Comparison of ENCODE assay signal across 8 cellular contexts in the genomic region with DNA sequence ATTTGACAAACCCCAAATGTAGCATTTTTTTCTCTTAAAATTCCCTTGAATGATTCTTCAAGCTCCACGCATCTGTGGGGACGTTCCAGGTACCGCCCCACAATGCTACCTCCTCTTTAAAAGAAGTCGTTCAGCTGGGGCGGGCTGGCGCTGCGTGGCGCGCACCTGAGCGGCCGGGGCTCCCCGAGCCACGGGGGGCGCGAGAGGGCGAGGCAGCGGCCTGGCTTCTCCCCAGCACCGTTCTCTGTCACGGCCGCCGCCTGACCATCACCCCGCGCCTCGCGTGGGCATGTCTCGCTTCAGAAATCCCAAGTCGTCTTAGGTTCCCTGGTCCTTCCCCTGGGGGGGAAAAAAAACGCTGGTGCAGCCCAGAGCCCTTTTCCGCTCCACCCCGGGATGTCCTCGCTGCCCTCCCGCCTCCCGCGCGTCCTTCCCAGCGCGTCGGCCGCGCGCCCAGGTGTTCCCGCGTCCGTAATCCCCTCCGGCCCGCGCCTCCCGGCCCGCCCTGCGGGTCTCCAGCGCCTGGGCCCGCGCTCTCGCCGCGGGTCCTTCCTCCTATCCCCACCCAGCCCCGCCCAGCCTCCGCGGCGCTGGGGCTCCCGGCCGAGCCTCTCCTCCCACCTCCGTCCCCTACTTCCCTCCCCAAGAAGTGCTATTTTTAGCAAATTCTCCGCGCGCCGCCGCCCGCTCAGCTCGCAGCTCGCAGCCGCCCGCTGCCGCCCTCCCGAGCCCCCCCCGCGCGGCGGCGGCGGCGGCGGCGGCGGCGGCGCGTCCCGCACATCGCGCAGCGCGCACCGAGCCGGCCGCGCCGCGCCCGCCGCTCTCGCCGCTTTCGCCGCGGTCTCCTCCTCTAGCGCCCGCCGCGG.
DNase-seq lines count a peak whose midpoint lies in the region; ATAC-seq and TF ChIP-seq lines count a peak whose summit lies in the region.

No MANE protein-coding gene starts in this region.

- TF ChIP-seq CTCF in GM10266 (IDR thresholded peaks at IDR 0.05; ENCODE audit: control insufficient read depth, insufficient read depth, low read depth, missing control alignments), result no peak

- no peak overlapping the region for H3K27ac Mint-ChIP-seq in central memory CD8-positive, alpha-beta T cell (ENCODE audit: low read depth)
- no peak overlapping the region for H3K27ac Mint-ChIP-seq in stimulated activated memory B cell treated with anti-CD40 and anti-IgM and Interleukin-4, amounts not matched to agents 10 μg/mL and 1 μg/mL and 100 μg/mL, for 72 hours

- DNase-seq in 8988T (peak; percentile 34), GM10266 (ENCODE audit: extremely low spot score) (peak; percentile 25), NCI-H2171 treated with DMSO at 0.1 percent for 48 hours (lab: John Stamatoyannopoulos, UW) (peak; percentile 55), kidney tubule cell (ENCODE audit: low spot score) (peak; percentile 22)
- no peak for DNase-seq in central memory CD8-positive, alpha-beta T cell (ENCODE audit: low spot score in 2 of 2)
- DNase-seq in stimulated activated CD4-positive, alpha-beta T cell treated with anti-CD3 and anti-CD28 coated beads, Interleukin-4, amount 100 ng/mL, for 4 hours, result no peak

- H3K4me1 Mint-ChIP-seq in central memory CD8-positive, alpha-beta T cell, result peaks cover 4% of the 10 kb centered on the region
- H3K4me1 Mint-ChIP-seq in stimulated activated memory B cell treated with anti-CD40 and anti-IgM and Interleukin-4, amounts not matched to agents 10 μg/mL and 1 μg/mL and 100 μg/mL, for 72 hours, result peaks cover 27% of the 10 kb centered on the region

- ATAC-seq in central memory CD8-positive, alpha-beta T cell (replicated peaks; ENCODE audit: extremely low read depth, poor library complexity, severe bottlenecking), result no peak
- ATAC-seq in stimulated activated memory B cell treated with anti-CD40 and anti-IgM and Interleukin-4, amounts not matched to agents 10 μg/mL and 1 μg/mL and 100 μg/mL, for 72 hours, result peak; percentile 79
- no peak for ATAC-seq in GM18511 (IDR thresholded peaks at IDR 0.05; ENCODE audit: unreplicated experiment)

- peaks cover 5% of the 10 kb centered on the region for H3K9me3 Mint-ChIP-seq in central memory CD8-positive, alpha-beta T cell
- peaks cover 3% of the 10 kb centered on the region for H3K9me3 Mint-ChIP-seq in stimulated activated memory B cell treated with anti-CD40 and anti-IgM and Interleukin-4, amounts not matched to agents 10 μg/mL and 1 μg/mL and 100 μg/mL, for 72 hours

- peak overlapping the region; percentile 77 for H3K4me3 Mint-ChIP-seq in central memory CD8-positive, alpha-beta T cell
- peak overlapping the region; percentile 90 for H3K4me3 Mint-ChIP-seq in stimulated activated memory B cell treated with anti-CD40 and anti-IgM and Interleukin-4, amounts not matched to agents 10 μg/mL and 1 μg/mL and 100 μg/mL, for 72 hours

- H3K27me3 Mint-ChIP-seq in central memory CD8-positive, alpha-beta T cell, result peaks cover 51% of the 10 kb centered on the region
- peaks cover 41% of the 10 kb centered on the region for H3K27me3 Mint-ChIP-seq in stimulated activated memory B cell treated with anti-CD40 and anti-IgM and Interleukin-4, amounts not matched to agents 10 μg/mL and 1 μg/mL and 100 μg/mL, for 72 hours

- no peaks in the 10 kb centered on the region for H3K36me3 Mint-ChIP-seq in central memory CD8-positive, alpha-beta T cell (ENCODE audit: insufficient read depth)
- peaks cover 5% of the 10 kb centered on the region for H3K36me3 Mint-ChIP-seq in stimulated activated memory B cell treated with anti-CD40 and anti-IgM and Interleukin-4, amounts not matched to agents 10 μg/mL and 1 μg/mL and 100 μg/mL, for 72 hours

Comparison
In these comparisons a context has a peak if more than half of its experiments do, and no peak if none do; other contexts are left out.
1. DNase-seq: peak in 8988T (single experiment), GM10266 (single experiment), NCI-H2171 treated with DMSO at 0.1 percent for 48 hours (single experiment) and kidney tubule cell (single experiment); none in central memory CD8-positive, alpha-beta T cell (0 of 2) and stimulated activated CD4-positive, alpha-beta T cell treated with anti-CD3 and anti-CD28 coated beads, Interleukin-4, amount 100 ng/mL, for 4 hours (0 of 2).